ENCODE assay signal across 8 cellular contexts in genomic region chr2:73233932-73234832, GRCh38. TPM values are rescaled to one million over a fixed set of nuclear protein-coding genes. Genes with fewer than 3 reads are reported as not detected.
DNase-seq lines count a peak whose midpoint lies in the region; ATAC-seq and TF ChIP-seq lines count a peak whose summit lies in the region.

Gene CCT7 (plus strand): TSS chr2:73234308. CDS start chr2:73234379, 71 bp downstream.

- peak within 1 kb of the TSS; percentile 50; the same call in 1 of the 2 replicates for H2BK120ac ChIP-seq in IMR-90 (ENCODE audit: low read depth, low read length)

- no peak within 1 kb of the TSS for H2BK20ac ChIP-seq in IMR-90 (ENCODE audit: low read depth, low read length)

- peak within 1 kb of the TSS; percentile 86 for H4K5ac ChIP-seq in IMR-90 (ENCODE audit: low read depth, low read length)

- H3K36me3 ChIP-seq in IMR-90 (ENCODE audit: control insufficient read depth, insufficient read depth, low read length) (peaks cover 2% of the 10 kb centered on the region; the same call in 1 of the 2 replicates), OCI-LY7 (ENCODE audit: insufficient read depth, low read length) (peaks cover 52% of the 10 kb centered on the region)

- peak within 1 kb of the TSS; percentile 81 for H3K56ac ChIP-seq in IMR-90 (ENCODE audit: extremely low read depth, insufficient read depth, low read length)

- peak within 1 kb of the TSS; percentile 87 to 98 for H4K8ac ChIP-seq in IMR-90 (ENCODE audit: low read depth in 2 of 2, low read length in 2 of 2)

- TF ChIP-seq POLR2A in IMR-90 (IDR thresholded peaks at IDR 0.05; ENCODE audit: low read depth, low read length): peak; percentile 96

- H3K27ac ChIP-seq in IMR-90 (ENCODE audit: insufficient read depth, low read length) (peak within 1 kb of the TSS; percentile 83), OCI-LY7 (ENCODE audit: low read depth, low read length, poor library complexity, severe bottlenecking) (peak within 1 kb of the TSS; percentile 78)

- WGBS in IMR-90 (ENCODE audit: extremely low coverage in 2 of 2, insufficient read length in 1 of 2), 2 experiments: 0% methylated on average over 35 of the region's 69 CpGs; no CpG with 5 or more reads in 1 of the 2 experiments

- H3K4me3 ChIP-seq in IMR-90 (ENCODE audit: insufficient read depth, low read depth, low read length) (peak within 1 kb of the TSS; percentile 83), OCI-LY7 (ENCODE audit: low read depth, low read length, poor library complexity, severe bottlenecking) (peak within 1 kb of the TSS; percentile 93), mononuclear cell (ENCODE audit: low read length) (peak within 1 kb of the TSS; percentile 71)

- H3K9ac ChIP-seq in IMR-90 (ENCODE audit: low read depth, low read length): peak within 1 kb of the TSS; percentile 86

- peak within 1 kb of the TSS; percentile 72 for H4K91ac ChIP-seq in IMR-90 (ENCODE audit: insufficient read depth, low read depth, low read length)

- H3K4me1 ChIP-seq in IMR-90 (ENCODE audit: control insufficient read depth, insufficient read depth, low read length): peaks cover 5% of the 10 kb centered on the region; the same call in 1 of the 2 replicates
- peaks cover 27% of the 10 kb centered on the region for H3K4me1 ChIP-seq in OCI-LY7 (ENCODE audit: insufficient read depth, low read length, poor library complexity, severe bottlenecking)
- H3K4me1 ChIP-seq in mononuclear cell (ENCODE audit: insufficient read depth, low read length): peaks cover 24% of the 10 kb centered on the region

- peak within 1 kb of the TSS; percentile 99 for H2AFZ ChIP-seq in IMR-90 (replicated peaks; ENCODE audit: low read length, poor library complexity)
- peak within 1 kb of the TSS; percentile 68; the same call in 1 of the 2 replicates for H2AFZ ChIP-seq in OCI-LY7 (ENCODE audit: low read length)

- H3K9me3 ChIP-seq in IMR-90 (ENCODE audit: control insufficient read depth, insufficient read depth, low read length): no peaks in the 10 kb centered on the region
- no peaks in the 10 kb centered on the region for H3K9me3 ChIP-seq in OCI-LY7 (ENCODE audit: low read length)
- H3K9me3 ChIP-seq in mononuclear cell (ENCODE audit: low read depth, low read length): no peaks in the 10 kb centered on the region

- no peak for TF ChIP-seq CTCF in IMR-90 (conservative IDR thresholded peaks at IDR 0.05; ENCODE audit: low read depth, low read length)
- TF ChIP-seq CTCF in OCI-LY7 (conservative IDR thresholded peaks at IDR 0.05; ENCODE audit: low read length): no peak

- peaks cover 5 to 51% of the 10 kb centered on the region in 2 experiments for H3K79me1 ChIP-seq in IMR-90 (ENCODE audit: low read depth in 1 of 2, low read length in 2 of 2)

- POLR2A ChIA-PET in IMR-90 (lab: Charles Lee; ENCODE audit: unreplicated experiment): no interaction called here
- POLR2A ChIA-PET in OCI-LY7 (lab: Charles Lee): interaction anchor here (0.5 to 2.8 kb wide), 13 partner anchors 10 to 162 kb away, joined by 3 to 10 read pairs (median 4); partner anchors contain the start of genes FBXO41 and SMYD5

- H3K14ac ChIP-seq in IMR-90 (replicated peaks; ENCODE audit: low read depth, low read length): peak within 1 kb of the TSS; percentile 88

- intact Hi-C loops in IMR-90 (cut with micrococcal nuclease): loop anchor here (5.0 kb wide), 1 partner anchor 503 kb away; the partner anchor contains the start of gene TPRKB
- intact Hi-C loops in OCI-LY7 (cut with micrococcal nuclease; ENCODE audit: unreplicated experiment): loop anchor here (1.0 to 2.0 kb wide), 4 partner anchors 20 to 1221 kb away; partner anchors contain the start of genes ALMS1, FBXO41, INO80B and SMYD5

- H3K79me2 ChIP-seq in OCI-LY7 (ENCODE audit: insufficient read depth, low read depth, low read length): peaks cover 51% of the 10 kb centered on the region

- H3K4ac ChIP-seq in IMR-90 (ENCODE audit: low read depth, low read length): peak within 1 kb of the TSS; percentile 86

- BruUV-seq in IMR-90 (replicated peaks; lab: Mats Ljungman, UMichigan): no TSS peak
- TSS peak; percentile 72 for BruUV-seq in OCI-LY7 (replicated peaks; lab: Mats Ljungman, UMichigan)

- CTCF ChIA-PET in IMR-90 (lab: Yijun Ruan, JAX): interaction anchor here (0.6 kb wide), 2 partner anchors 19 to 25 kb away, joined by 3 to 8 read pairs; no protein-coding TSS in a partner anchor
- CTCF ChIA-PET in OCI-LY7 (lab: Charles Lee; ENCODE audit: unreplicated experiment): no interaction called here

- peak; percentile 97 for DNase-seq in DMS 273 (lab: John Stamatoyannopoulos, UW; ENCODE audit: unreplicated experiment)
- peak; percentile 89 for DNase-seq in IMR-90
- peak; percentile 94 for DNase-seq in OCI-LY7 (ENCODE audit: low spot score)
- DNase-seq in activated T-cell treated with anti-CD3 and anti-CD28 coated beads for 1 hour (ENCODE audit: low read depth): peak; percentile 78
- peak; percentile 71 for DNase-seq in epidermal melanocyte (ENCODE audit: insufficient read length, low spot score)
- DNase-seq in stimulated activated CD8-positive, alpha-beta memory T cell treated with anti-CD3 and anti-CD28 coated beads, Interleukin-2, amount 100 ng/mL, for 48 hours (ENCODE audit: low read depth in 2 of 2): peak; percentile 70 to 75

- no peak within 1 kb of the TSS; the same call in 2 of the 3 replicates for H2BK15ac ChIP-seq in IMR-90 (ENCODE audit: low read depth, low read length)

- TF ChIP-seq RAD21 in IMR-90 (IDR thresholded peaks at IDR 0.05; ENCODE audit: low read length): no peak

- no peaks in the 10 kb centered on the region for H3K9me2 ChIP-seq in OCI-LY7 (ENCODE audit: insufficient read depth, low read length)

- H3K9me1 ChIP-seq in IMR-90 (ENCODE audit: insufficient read depth, low read length): peaks cover 12% of the 10 kb centered on the region

- dilution Hi-C loops in IMR-90 (cut with HindIII; ENCODE audit: low sequenced_read_pairs, unreplicated experiment): no loop called here

- in situ Hi-C loops in IMR-90 (cut with MboI; ENCODE audit: low sequenced_read_pairs): no loop called here

- no peaks in the 10 kb centered on the region for H3K27me3 ChIP-seq in IMR-90 (ENCODE audit: control insufficient read depth, insufficient read depth, low read length)
- no peaks in the 10 kb centered on the region for H3K27me3 ChIP-seq in mononuclear cell (ENCODE audit: insufficient read depth, low read length)

- peak within 1 kb of the TSS; percentile 90 for H2BK5ac ChIP-seq in IMR-90 (ENCODE audit: low read depth, low read length, poor library complexity, severe bottlenecking)

- H3K4me2 ChIP-seq in IMR-90 (ENCODE audit: low read depth, low read length) (peak within 1 kb of the TSS; percentile 89), OCI-LY7 (ENCODE audit: low read length) (peak within 1 kb of the TSS; percentile 95)

- peaks cover 50% of the 10 kb centered on the region for H4K20me1 ChIP-seq in IMR-90 (ENCODE audit: insufficient read depth, low read length)
- H4K20me1 ChIP-seq in OCI-LY7 (ENCODE audit: insufficient read depth, low read length): peaks cover 31% of the 10 kb centered on the region

- ATAC-seq in GM21528 (IDR thresholded peaks at IDR 0.05; ENCODE audit: low FRiP score, unreplicated experiment) (peak; percentile 68), IMR-90 (ENCODE audit: low read depth) (peak; percentile 72)

- peak within 1 kb of the TSS; percentile 92 for H2AK5ac ChIP-seq in IMR-90 (ENCODE audit: low read depth, low read length)

- H3K23ac ChIP-seq in IMR-90 (ENCODE audit: low read depth, low read length): peak within 1 kb of the TSS; percentile 87

- H3K18ac ChIP-seq in IMR-90 (ENCODE audit: low read depth, low read length): peak within 1 kb of the TSS; percentile 10

- H2AK9ac ChIP-seq in IMR-90 (replicated peaks; ENCODE audit: low read depth, low read length, poor library complexity): peak within 1 kb of the TSS; percentile 96

TF ChIP-seq in IMR-90, 13 proteins besides CTCF, POLR2A, EP300 and RAD21:
- TF ChIP-seq MAFK (IDR thresholded peaks at IDR 0.05; ENCODE audit: low read depth, low read length) (no peak), MXI1 (IDR thresholded peaks at IDR 0.05; ENCODE audit: borderline replicate concordance, low read depth, low read length) (peak; percentile 47; the same call in 1 of the 2 replicates)

RNA-seq across cellular contexts. Expression of gene CCT7, which starts in this region (rescaled TPM):
- total RNA-seq in IMR-90 (2012; rRNA removed) (557 and 575 TPM in 2 replicates), OCI-LY7 (2022) (307 and 347 TPM in 2 replicates), mononuclear cell (66.3 TPM)
- polyA plus RNA-seq in IMR-90 (2012; rRNA removed): 321 and 329 TPM in 2 replicates
- polyA plus RNA-seq in IMR-90 (2012; cell fraction: cytosol; rRNA removed): 226 and 323 TPM in 2 replicates
- polyA plus RNA-seq in IMR-90 (2012; cell fraction: nucleus; rRNA removed; ENCODE audit: low replicate concordance): 107 and 114 TPM in 2 replicates
- 334 and 378 TPM in 2 replicates for total RNA-seq in OCI-LY7 (2014; rRNA removed; shearing (Covaris generic))

Comparison
In these comparisons a context has a peak if more than half of its experiments do, and no peak if none do; other contexts are left out.
1. Peak in every context shown above with its lines: DNase-seq, ATAC-seq, H3K4me3 ChIP-seq and H3K27ac ChIP-seq.